Comparison of ENCODE assay signal across 14 cellular contexts in the genomic region with DNA sequence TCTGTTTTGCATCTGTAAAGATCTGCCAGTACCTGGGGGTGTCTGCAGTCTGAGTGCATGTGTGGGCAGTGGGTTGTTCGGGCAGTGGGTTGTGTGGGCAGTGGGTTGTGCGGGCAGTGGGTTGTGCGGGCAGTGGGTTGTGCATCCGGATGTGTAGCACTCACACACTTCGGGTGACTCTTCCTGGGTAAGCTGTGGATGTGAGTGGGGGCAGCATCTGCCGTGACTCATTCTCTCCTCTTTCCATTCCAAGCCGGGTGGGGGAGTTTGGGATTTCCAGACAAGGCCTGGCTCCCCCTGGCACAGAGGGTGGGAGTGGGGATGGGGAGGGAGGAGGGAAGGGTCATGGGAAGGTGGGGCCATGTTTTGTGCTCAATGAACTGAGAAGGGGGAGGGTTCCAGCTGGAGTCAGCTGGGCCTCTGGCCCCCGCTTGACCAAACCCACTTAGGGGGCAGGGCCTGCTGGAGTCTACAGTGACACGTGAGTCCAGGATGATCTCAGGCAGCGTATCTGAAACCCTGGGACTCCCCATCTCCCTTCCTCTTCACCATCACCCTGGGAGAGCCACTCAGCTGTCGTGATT.
DNase-seq lines count a peak whose midpoint lies in the region; ATAC-seq and FAIRE-seq lines count a peak whose summit lies in the region.
"Had no signal": no experiment of that assay in that cellular context is flagged by ENCODE, and none has a peak within 500 bp of the region (broad histone marks: within the 10 kb centered on the region; RNA-seq: fewer than 3 reads in every experiment).

No MANE protein-coding gene starts in this region.

- H3K27ac ChIP-seq in caudate nucleus (ENCODE audit: low read depth, low read length) = peak overlapping the region; percentile 80
- H3K27ac ChIP-seq in substantia nigra (ENCODE audit: low read depth, low read length, poor library complexity, severe bottlenecking) = peak overlapping the region; percentile 93
- H3K27ac ChIP-seq: coronary artery, WERI-Rb-1 had no signal

- no peak for DNase-seq in HTR-8/SVneo (ENCODE audit: insufficient read length, low spot score)
- peak in 59 of 61 donors; percentile 26 to 91 (median 77) for DNase-seq in caudate nucleus (lab: John Stamatoyannopoulos, UW)
- DNase-seq in left kidney (ENCODE audit: low read depth, low spot score) = peak; percentile 89
- DNase-seq in substantia nigra (lab: John Stamatoyannopoulos, UW) = peak in 40 of 49 donors; percentile 23 to 87 (median 64)
- DNase-seq: DND-41; naive B cell; NCI-H2081 treated with DMSO at 0.1 percent for 48 hours; stimulated activated CD4-positive, alpha-beta T cell treated with anti-CD3 and anti-CD28 coated beads, Interleukin-2, amount 100 ng/mL, for 48 hours; WERI-Rb-1 had no signal

- ATAC-seq in HG02610 (IDR thresholded peaks at IDR 0.05; ENCODE audit: unreplicated experiment) (no peak), HG03039 (IDR thresholded peaks at IDR 0.05; ENCODE audit: unreplicated experiment) (no peak), GM18861 (IDR thresholded peaks at IDR 0.05; ENCODE audit: unreplicated experiment) (no peak)
- ATAC-seq: Panc1 had no signal

- FAIRE-seq in HTR-8/SVneo (lab: Jason Lieb, UNC) = peak; percentile 55
